In genomic region chr11:64305691-64306562, GRCh38 we compare ENCODE assay signal across 1 cellular context.
TF ChIP-seq lines count a peak whose summit lies in the region.

No MANE protein-coding gene starts in this region.

TF ChIP-seq in HepG2, 621 proteins besides CTCF, POLR2A, EP300 and RAD21 (continued from another document and continues in another):
- TF ChIP-seq SNAPC4 (CRISPR knock-in tag; IDR thresholded peaks at IDR 0.05) (peak; percentile 89), TCF7L2 (IDR thresholded peaks at IDR 0.05; ENCODE audit: low read depth, low read length) (no peak), PTBP1 (IDR thresholded peaks at IDR 0.05; ENCODE audit: low read depth, low read length, poor library complexity, severe bottlenecking) (no peak), ZNF839 (CRISPR knock-in tag; IDR thresholded peaks at IDR 0.05; ENCODE audit: borderline replicate concordance) (no peak), RFXANK (CRISPR knock-in tag; IDR thresholded peaks at IDR 0.05) (no peak), ZFP37 (CRISPR knock-in tag; IDR thresholded peaks at IDR 0.05; ENCODE audit: borderline replicate concordance) (no peak; the same call in 1 of the 2 replicates), HNF4G (IDR thresholded peaks at IDR 0.05; ENCODE audit: borderline replicate concordance, low read depth, low read length) (peak; percentile 52; the same call in 1 of the 2 replicates), HNF4G (CRISPR knock-in tag; IDR thresholded peaks at IDR 0.05; ENCODE audit: borderline replicate concordance, low read depth) (peak; percentile 67; the same call in 1 of the 2 replicates), ZBTB33 (CRISPR knock-in tag; IDR thresholded peaks at IDR 0.05) (0 out of 2 replicates have a peak, but pooled peaks have one; percentile 5), MED13 (CRISPR knock-in tag; IDR thresholded peaks at IDR 0.05) (no peak; the same call in none of the 2 replicates), ZNF784 (CRISPR knock-in tag; IDR thresholded peaks at IDR 0.05; ENCODE audit: borderline replicate concordance) (no peak), CBX1 (IDR thresholded peaks at IDR 0.05; ENCODE audit: low read depth) (peak; percentile 30), HIVEP1 (CRISPR knock-in tag; IDR thresholded peaks at IDR 0.05) (0 out of 2 replicates have a peak, but pooled peaks have one; percentile 67), CCAR2 (optimal IDR thresholded peaks at IDR 0.05; ENCODE audit: low read depth, low read length) (no peak), PRDM4 (CRISPR knock-in tag; IDR thresholded peaks at IDR 0.05; ENCODE audit: borderline replicate concordance) (no peak), ZNF501 (CRISPR knock-in tag; IDR thresholded peaks at IDR 0.05) (peak; percentile 73), PRPF4 (IDR thresholded peaks at IDR 0.05; ENCODE audit: low read depth, low read length, poor library complexity, severe bottlenecking) (no peak), ZNF335 (CRISPR knock-in tag; IDR thresholded peaks at IDR 0.05) (peak; percentile 53; the same call in 1 of the 2 replicates), MXI1 (IDR thresholded peaks at IDR 0.05; ENCODE audit: borderline replicate concordance, low read depth, low read length) (peak; percentile 40; the same call in 1 of the 3 replicates), BORCS8-MEF2B (CRISPR knock-in tag; IDR thresholded peaks at IDR 0.05) (peak; percentile 67), ATF7-NPFF (CRISPR knock-in tag; IDR thresholded peaks at IDR 0.05; ENCODE audit: low read depth) (peak; percentile 83), CREB1 (IDR thresholded peaks at IDR 0.05) (no peak), CREB1 (CRISPR knock-in tag; IDR thresholded peaks at IDR 0.05) (no peak), ZNF468 (CRISPR knock-in tag; IDR thresholded peaks at IDR 0.05) (no peak), ELF1 (CRISPR knock-in tag; IDR thresholded peaks at IDR 0.05) (peak; percentile 79), ZMYM3 (CRISPR knock-in tag; IDR thresholded peaks at IDR 0.05) (peak; percentile 26; the same call in 1 of the 2 replicates), ZNF792 (CRISPR knock-in tag; IDR thresholded peaks at IDR 0.05) (peak; percentile 75), ZBTB43 (CRISPR knock-in tag; conservative IDR thresholded peaks at IDR 0.05) (peak; percentile 71; the same call in 1 of the 2 replicates)
- TF ChIP-seq, protein P1, sequence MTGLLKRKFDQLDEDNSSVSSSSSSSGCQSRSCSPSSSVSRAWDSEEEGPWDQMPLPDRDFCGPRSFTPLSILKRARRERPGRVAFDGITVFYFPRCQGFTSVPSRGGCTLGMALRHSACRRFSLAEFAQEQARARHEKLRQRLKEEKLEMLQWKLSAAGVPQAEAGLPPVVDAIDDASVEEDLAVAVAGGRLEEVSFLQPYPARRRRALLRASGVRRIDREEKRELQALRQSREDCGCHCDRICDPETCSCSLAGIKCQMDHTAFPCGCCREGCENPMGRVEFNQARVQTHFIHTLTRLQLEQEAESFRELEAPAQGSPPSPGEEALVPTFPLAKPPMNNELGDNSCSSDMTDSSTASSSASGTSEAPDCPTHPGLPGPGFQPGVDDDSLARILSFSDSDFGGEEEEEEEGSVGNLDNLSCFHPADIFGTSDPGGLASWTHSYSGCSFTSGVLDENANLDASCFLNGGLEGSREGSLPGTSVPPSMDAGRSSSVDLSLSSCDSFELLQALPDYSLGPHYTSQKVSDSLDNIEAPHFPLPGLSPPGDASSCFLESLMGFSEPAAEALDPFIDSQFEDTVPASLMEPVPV (CRISPR knock-in tag; IDR thresholded peaks at IDR 0.05) = 0 out of 2 replicates have a peak, but pooled peaks have one; percentile 35
- TF ChIP-seq, protein P2, sequence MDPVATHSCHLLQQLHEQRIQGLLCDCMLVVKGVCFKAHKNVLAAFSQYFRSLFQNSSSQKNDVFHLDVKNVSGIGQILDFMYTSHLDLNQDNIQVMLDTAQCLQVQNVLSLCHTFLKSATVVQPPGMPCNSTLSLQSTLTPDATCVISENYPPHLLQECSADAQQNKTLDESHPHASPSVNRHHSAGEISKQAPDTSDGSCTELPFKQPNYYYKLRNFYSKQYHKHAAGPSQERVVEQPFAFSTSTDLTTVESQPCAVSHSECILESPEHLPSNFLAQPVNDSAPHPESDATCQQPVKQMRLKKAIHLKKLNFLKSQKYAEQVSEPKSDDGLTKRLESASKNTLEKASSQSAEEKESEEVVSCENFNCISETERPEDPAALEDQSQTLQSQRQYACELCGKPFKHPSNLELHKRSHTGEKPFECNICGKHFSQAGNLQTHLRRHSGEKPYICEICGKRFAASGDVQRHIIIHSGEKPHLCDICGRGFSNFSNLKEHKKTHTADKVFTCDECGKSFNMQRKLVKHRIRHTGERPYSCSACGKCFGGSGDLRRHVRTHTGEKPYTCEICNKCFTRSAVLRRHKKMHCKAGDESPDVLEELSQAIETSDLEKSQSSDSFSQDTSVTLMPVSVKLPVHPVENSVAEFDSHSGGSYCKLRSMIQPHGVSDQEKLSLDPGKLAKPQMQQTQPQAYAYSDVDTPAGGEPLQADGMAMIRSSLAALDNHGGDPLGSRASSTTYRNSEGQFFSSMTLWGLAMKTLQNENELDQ (CRISPR knock-in tag; IDR thresholded peaks at IDR 0.05; ENCODE audit: borderline replicate concordance) = no peak
- TF ChIP-seq, protein P3, sequence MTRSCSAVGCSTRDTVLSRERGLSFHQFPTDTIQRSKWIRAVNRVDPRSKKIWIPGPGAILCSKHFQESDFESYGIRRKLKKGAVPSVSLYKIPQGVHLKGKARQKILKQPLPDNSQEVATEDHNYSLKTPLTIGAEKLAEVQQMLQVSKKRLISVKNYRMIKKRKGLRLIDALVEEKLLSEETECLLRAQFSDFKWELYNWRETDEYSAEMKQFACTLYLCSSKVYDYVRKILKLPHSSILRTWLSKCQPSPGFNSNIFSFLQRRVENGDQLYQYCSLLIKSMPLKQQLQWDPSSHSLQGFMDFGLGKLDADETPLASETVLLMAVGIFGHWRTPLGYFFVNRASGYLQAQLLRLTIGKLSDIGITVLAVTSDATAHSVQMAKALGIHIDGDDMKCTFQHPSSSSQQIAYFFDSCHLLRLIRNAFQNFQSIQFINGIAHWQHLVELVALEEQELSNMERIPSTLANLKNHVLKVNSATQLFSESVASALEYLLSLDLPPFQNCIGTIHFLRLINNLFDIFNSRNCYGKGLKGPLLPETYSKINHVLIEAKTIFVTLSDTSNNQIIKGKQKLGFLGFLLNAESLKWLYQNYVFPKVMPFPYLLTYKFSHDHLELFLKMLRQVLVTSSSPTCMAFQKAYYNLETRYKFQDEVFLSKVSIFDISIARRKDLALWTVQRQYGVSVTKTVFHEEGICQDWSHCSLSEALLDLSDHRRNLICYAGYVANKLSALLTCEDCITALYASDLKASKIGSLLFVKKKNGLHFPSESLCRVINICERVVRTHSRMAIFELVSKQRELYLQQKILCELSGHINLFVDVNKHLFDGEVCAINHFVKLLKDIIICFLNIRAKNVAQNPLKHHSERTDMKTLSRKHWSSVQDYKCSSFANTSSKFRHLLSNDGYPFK (CRISPR knock-in tag; IDR thresholded peaks at IDR 0.05; ENCODE audit: borderline replicate concordance) = peak; percentile 39; the same call in 1 of the 2 replicates
- TF ChIP-seq, protein P4, sequence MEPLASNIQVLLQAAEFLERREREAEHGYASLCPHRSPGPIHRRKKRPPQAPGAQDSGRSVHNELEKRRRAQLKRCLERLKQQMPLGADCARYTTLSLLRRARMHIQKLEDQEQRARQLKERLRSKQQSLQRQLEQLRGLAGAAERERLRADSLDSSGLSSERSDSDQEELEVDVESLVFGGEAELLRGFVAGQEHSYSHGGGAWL (CRISPR knock-in tag; IDR thresholded peaks at IDR 0.05) = peak; percentile 53
- TF ChIP-seq, protein P5, sequence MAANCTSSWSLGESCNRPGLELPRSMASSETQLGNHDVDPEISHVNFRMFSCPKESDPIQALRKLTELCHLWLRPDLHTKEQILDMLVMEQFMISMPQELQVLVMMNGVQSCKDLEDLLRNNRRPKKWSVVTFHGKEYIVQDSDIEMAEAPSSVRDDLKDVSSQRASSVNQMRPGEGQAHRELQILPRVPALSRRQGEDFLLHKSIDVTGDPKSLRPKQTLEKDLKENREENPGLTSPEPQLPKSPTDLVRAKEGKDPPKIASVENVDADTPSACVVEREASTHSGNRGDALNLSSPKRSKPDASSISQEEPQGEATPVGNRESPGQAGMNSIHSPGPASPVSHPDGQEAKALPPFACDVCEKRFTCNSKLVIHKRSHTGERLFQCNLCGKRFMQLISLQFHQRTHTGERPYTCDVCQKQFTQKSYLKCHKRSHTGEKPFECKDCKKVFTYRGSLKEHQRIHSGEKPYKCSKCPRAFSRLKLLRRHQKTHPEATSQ (CRISPR knock-in tag; IDR thresholded peaks at IDR 0.05; ENCODE audit: borderline replicate concordance) = no peak
- TF ChIP-seq, protein P6, sequence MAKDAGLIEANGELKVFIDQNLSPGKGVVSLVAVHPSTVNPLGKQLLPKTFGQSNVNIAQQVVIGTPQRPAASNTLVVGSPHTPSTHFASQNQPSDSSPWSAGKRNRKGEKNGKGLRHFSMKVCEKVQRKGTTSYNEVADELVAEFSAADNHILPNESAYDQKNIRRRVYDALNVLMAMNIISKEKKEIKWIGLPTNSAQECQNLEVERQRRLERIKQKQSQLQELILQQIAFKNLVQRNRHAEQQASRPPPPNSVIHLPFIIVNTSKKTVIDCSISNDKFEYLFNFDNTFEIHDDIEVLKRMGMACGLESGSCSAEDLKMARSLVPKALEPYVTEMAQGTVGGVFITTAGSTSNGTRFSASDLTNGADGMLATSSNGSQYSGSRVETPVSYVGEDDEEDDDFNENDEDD (CRISPR knock-in tag; IDR thresholded peaks at IDR 0.05; ENCODE audit: borderline replicate concordance) = peak; percentile 11; the same call in 1 of the 2 replicates
